7 cellular contexts compared by ENCODE assay signal in genomic region chr19:35879770-35880317, GRCh38. TPM values are rescaled to one million over a fixed set of nuclear protein-coding genes. Genes with fewer than 3 reads are reported as not detected.
DNase-seq lines count a peak whose midpoint lies in the region; ATAC-seq and TF ChIP-seq lines count a peak whose summit lies in the region.

No MANE protein-coding gene starts in this region.

- in situ Hi-C loops in GM13976 (cut with MboI; ENCODE audit: low sequenced_read_pairs, unreplicated experiment) = loop anchor here (10.0 kb wide), 1 partner anchor 55 kb away; the partner anchor contains the start of gene LRFN3

- H3K36me3 Mint-ChIP-seq in chondrocyte (ENCODE audit: low read depth) = peaks cover 5% of the 10 kb centered on the region

- intact Hi-C loops in left colon (cut with DNase I, micrococcal nuclease) = loop anchor here in 1 of 2 donors (5.0 kb wide), 1 partner anchor 52 kb away; no protein-coding TSS in a partner anchor

- no peak for TF ChIP-seq CTCF in GM13976 (IDR thresholded peaks at IDR 0.05; ENCODE audit: borderline replicate concordance, control extremely low read depth, extremely low read depth, insufficient read depth, missing control alignments)
- TF ChIP-seq CTCF in chondrocyte (IDR thresholded peaks at IDR 0.05) = no peak

- H3K27me3 Mint-ChIP-seq in chondrocyte (ENCODE audit: low read depth) = no peaks in the 10 kb centered on the region

- DNase-seq in GM13976 (ENCODE audit: low spot score) = peak; percentile 87
- DNase-seq in NCI-H2227 treated with DMSO at 0.1 percent for 48 hours (lab: John Stamatoyannopoulos, UW) = peak; percentile 97
- DNase-seq in activated CD4-positive, alpha-beta T cell treated with anti-CD3 and anti-CD28 coated beads for 4 hours = peak; percentile 55 to 58
- no peak for DNase-seq in chondrocyte (ENCODE audit: low spot score)
- peak; percentile 86 to 95 for DNase-seq in left colon
- DNase-seq in stimulated activated CD4-positive, alpha-beta T cell treated with anti-CD3 and anti-CD28 coated beads, Interleukin-4, amount 100 ng/mL, for 24 hours = peak; percentile 81
- no peak for DNase-seq in cortex of kidney (lab: John Stamatoyannopoulos, UW)

- H3K27ac Mint-ChIP-seq in chondrocyte (ENCODE audit: unreplicated experiment) = peak overlapping the region; percentile 33

- peak overlapping the region; percentile 10 for H3K4me3 Mint-ChIP-seq in chondrocyte (ENCODE audit: unreplicated experiment)

- H3K9me3 Mint-ChIP-seq in chondrocyte (ENCODE audit: low read depth) = no peaks in the 10 kb centered on the region

- peak; percentile 97 for ATAC-seq in left colon

- H3K4me1 Mint-ChIP-seq in chondrocyte (ENCODE audit: low read depth) = peaks cover 6% of the 10 kb centered on the region

RNA-seq across cellular contexts. Expression of gene APLP1, which starts 11.5 kb away (rescaled TPM):
- total RNA-seq in chondrocyte = 31.7 to 76.4 TPM (median 66.8 TPM) in 3 replicates
- 1 to 10 TPM; 1.8 to 4.7 TPM for total RNA-seq in left colon

RNA-seq across cellular contexts. Expression of gene NFKBID, which starts 20.5 kb away (rescaled TPM):
- total RNA-seq in chondrocyte = 4.4 to 5.0 TPM (median 4.4 TPM) in 3 replicates
- total RNA-seq in left colon = 10 to 100 TPM; 10.0 to 10.1 TPM

RNA-seq across cellular contexts. Expression of gene HCST, which starts 22.5 kb away (rescaled TPM):
- 0.50 to 1.0 TPM in 2 of 3 replicates, not detected in the other for total RNA-seq in chondrocyte
- total RNA-seq in left colon = 1 to 10 TPM; 1.0 to 6.1 TPM

RNA-seq across cellular contexts. Expression of gene KIRREL2, which starts 23.1 kb away (rescaled TPM):
- 0.22 TPM in 1 of 3 replicates, not detected in the others for total RNA-seq in chondrocyte
- under 1 TPM in 1 of 2 donors, not detected in 1; 0.11 TPM for total RNA-seq in left colon

RNA-seq across cellular contexts. Expression of gene NPHS1, which starts 27.5 kb away (rescaled TPM):
- total RNA-seq in chondrocyte (not detected in 3 replicates), left colon (not detected)

Comparison
In these comparisons a context has a peak if more than half of its experiments do, and no peak if none do; other contexts are left out.
1. DNase-seq: peak in GM13976 (single experiment), NCI-H2227 treated with DMSO at 0.1 percent for 48 hours (single experiment), activated CD4-positive, alpha-beta T cell treated with anti-CD3 and anti-CD28 coated beads for 4 hours (2 of 2), left colon (2 of 2) and stimulated activated CD4-positive, alpha-beta T cell treated with anti-CD3 and anti-CD28 coated beads, Interleukin-4, amount 100 ng/mL, for 24 hours (single experiment); none in chondrocyte (single experiment) and cortex of kidney (single experiment).